Comparison of ENCODE assay signal across 9 cellular contexts in genomic region chr2:172094319-172095145, GRCh38. TPM values are rescaled to one million over a fixed set of nuclear protein-coding genes. Genes with fewer than 3 reads are reported as not detected.
A peak's percentile ranks its signal among the peaks of the same experiment; 100 is the strongest.
DNase-seq lines count a peak whose midpoint lies in the region; ATAC-seq and TF ChIP-seq lines count a peak whose summit lies in the region.
"Had no signal": no experiment of that assay in that cellular context is flagged by ENCODE, and none has a peak within 500 bp of the region (broad histone marks: within the 10 kb centered on the region; RNA-seq: fewer than 3 reads in every experiment).

No MANE protein-coding gene starts in this region.

- TF ChIP-seq CTCF in Panc1 (IDR thresholded peaks at IDR 0.05) = no peak
- no peak for TF ChIP-seq CTCF in ovary (IDR thresholded peaks at IDR 0.05)

- H3K27me3 ChIP-seq in Panc1 (ENCODE audit: control insufficient read depth, insufficient read depth, low read length) (no peaks in the 10 kb centered on the region; the same call in 1 of the 2 replicates), ovary (peaks cover 29% of the 10 kb centered on the region)

- H3K9me3 ChIP-seq in Panc1 (ENCODE audit: control insufficient read depth, insufficient read depth, low read depth, low read length) = no peaks in the 10 kb centered on the region
- H3K9me3 ChIP-seq in ovary = no peaks in the 10 kb centered on the region

- DNase-seq in SIG-M5 treated with dmso at 0.1 percent for 504 hours (lab: John Stamatoyannopoulos, UW; ENCODE audit: unreplicated experiment) (peak; percentile 37), SIG-M5 (lab: John Stamatoyannopoulos, UW) (no peak), Panc1 (ENCODE audit: low read depth, low spot score) (no peak), epithelial cell of prostate (ENCODE audit: low read depth, low spot score) (no peak), ovary (peak in 2 of 5 donors; percentile 24 to 47)

- CTCF ChIA-PET in Panc1 (lab: Charles Lee) = no interaction called here

- intact Hi-C loops in Panc1 (cut with micrococcal nuclease; ENCODE audit: unreplicated experiment) (no loop called here), ovary (cut with DNase I) (loop anchor here in 1 of 4 donors (10.0 kb wide), 1 partner anchor 400 kb away; no protein-coding TSS in a partner anchor)

- ATAC-seq in Panc1 (peak; percentile 4; the same call in 1 of the 2 replicates), GM18505 (IDR thresholded peaks at IDR 0.05; ENCODE audit: unreplicated experiment) (no peak), HG03025 (IDR thresholded peaks at IDR 0.05; ENCODE audit: low FRiP score, unreplicated experiment) (no peak), GM19397 (IDR thresholded peaks at IDR 0.05; ENCODE audit: unreplicated experiment) (no peak)

- no peaks in the 10 kb centered on the region for H3K36me3 ChIP-seq in Panc1 (ENCODE audit: control insufficient read depth, insufficient read depth, low read length)
- no peaks in the 10 kb centered on the region for H3K36me3 ChIP-seq in ovary

- whole genome bisulfite sequencing in ovary, 3 donors = 1 to 3% (median 3%) methylated on average over 53 to 65 of the region's 65 CpGs

- BruUV-seq in Panc1 (replicated peaks; lab: Mats Ljungman, UMichigan) = no TSS peak

- TF ChIP-seq POLR2A in ovary (IDR thresholded peaks at IDR 0.05) (no peak), GM18505 (IDR thresholded peaks at IDR 0.05; ENCODE audit: borderline replicate concordance, extremely low read depth, insufficient read depth, insufficient read length) (no peak)

- POLR2A ChIA-PET in Panc1 (lab: Charles Lee) = interaction anchor here (0.6 kb wide), 1 partner anchor 1111 kb away, joined by 11 read pairs; no protein-coding TSS in a partner anchor

- TF ChIP-seq EP300 in ovary (IDR thresholded peaks at IDR 0.05) = no peak

- H3K27ac ChIP-seq in Panc1 (ENCODE audit: low read length) (peak overlapping the region; percentile 82), epithelial cell of prostate (peak overlapping the region; percentile 96), ovary (no peak overlapping the region)

- H3K4me3 ChIP-seq in Panc1 (ENCODE audit: low read depth in 2 of 2, low read length in 2 of 2) (peak overlapping the region; percentile 56 to 67), ovary (peak overlapping the region; percentile 27)

- H3K4me1 ChIP-seq in Panc1 (ENCODE audit: control insufficient read depth, insufficient read depth, low read length) = peaks cover 30% of the 10 kb centered on the region
- H3K4me1 ChIP-seq in ovary (ENCODE audit: insufficient read depth) = peaks cover 17% of the 10 kb centered on the region

- in situ Hi-C loops in Panc1 (cut with HindIII; ENCODE audit: low pct_unique_long_range_greater_than_20kb, low sequenced_read_pairs) = no loop called here

RNA-seq across cellular contexts. Expression of gene DLX2, which starts 8.2 kb away (rescaled TPM):
- total RNA-seq in Panc1 (2021; ENCODE audit: unreplicated experiment) (4.4 TPM), ovary (under 1 TPM in 1 of 7 donors, not detected in 6; 0.12 TPM)
- polyA plus RNA-seq in Panc1 (2012; ENCODE audit: insufficient read length) = 1.7 TPM
- polyA plus RNA-seq in ovary = not detected
- total RNA-seq: dermis microvascular lymphatic vessel endothelial cell had no signal

RNA-seq across cellular contexts. Expression of gene DLX1, which starts 9.2 kb away (rescaled TPM):
- total RNA-seq in Panc1 (2021; ENCODE audit: unreplicated experiment) = 3.5 TPM
- polyA plus RNA-seq in Panc1 (2012; ENCODE audit: insufficient read length) = 2.7 TPM
- under 1 TPM in 2 of 7 donors, not detected in 5; 0.15 to 0.20 TPM for total RNA-seq in ovary
- polyA plus RNA-seq in ovary = under 1 TPM; 0.07 to 0.18 TPM

Comparison
In these comparisons a context has a peak if more than half of its experiments do, and no peak if none do; other contexts are left out.
1. H3K27ac ChIP-seq: peak in Panc1 (single experiment) and epithelial cell of prostate (single experiment); none in ovary (0 of 2).